ENCODE assay signal across 7 cellular contexts in the genomic region with DNA sequence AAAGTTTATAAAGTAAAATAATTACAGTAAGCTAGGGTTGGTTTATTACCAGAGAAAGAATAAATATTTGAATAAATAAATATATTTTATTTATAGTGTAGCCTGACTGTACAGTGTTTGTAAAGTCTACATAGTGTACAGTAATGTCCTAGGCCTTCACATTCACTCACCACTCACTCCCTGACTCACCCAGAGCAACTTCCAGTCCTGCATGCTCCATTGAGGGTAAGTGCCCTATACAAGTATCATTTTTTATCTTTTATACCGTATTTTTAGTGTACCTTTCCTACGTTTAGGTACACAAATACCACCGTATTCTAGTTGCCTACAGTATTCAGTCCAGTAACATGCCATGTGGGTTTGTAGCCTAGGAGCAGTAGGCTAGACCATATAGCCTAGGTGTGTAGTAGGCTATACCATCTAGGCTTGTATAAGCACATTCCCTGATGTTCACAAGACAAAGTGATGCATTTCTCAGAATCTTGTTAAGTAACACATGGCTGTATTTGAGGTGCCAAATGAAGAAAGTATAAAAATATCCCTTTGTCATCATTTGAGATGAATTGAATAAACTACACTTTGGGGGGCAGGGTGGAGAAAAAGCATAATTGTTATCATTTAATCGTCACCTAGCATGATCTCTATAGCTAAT. TPM values are rescaled to one million over a fixed set of nuclear protein-coding genes. Genes with fewer than 3 reads are reported as not detected.
DNase-seq lines count a peak whose midpoint lies in the region; ATAC-seq and TF ChIP-seq lines count a peak whose summit lies in the region.

No MANE protein-coding gene starts in this region.

- peaks cover 0 to 9% (median 0%) of the 10 kb centered on the region in 3 donors for H3K4me1 Mint-ChIP-seq in T-cell

- H3K4me3 Mint-ChIP-seq in T-cell, result peak overlapping the region; percentile 62 to 78 (median 75)

- ATAC-seq in T-cell (replicated peaks in 1 of 4) (no peak), gastroesophageal sphincter (no peak), GM19455 (IDR thresholded peaks at IDR 0.05; ENCODE audit: unreplicated experiment) (no peak), HG03342 (IDR thresholded peaks at IDR 0.05; ENCODE audit: unreplicated experiment) (no peak)

- DNase-seq in T-cell (no peak), NCI-H2029 (lab: John Stamatoyannopoulos, UW) (no peak)

- no peak overlapping the region for H3K27ac ChIP-seq in HEK293 (ENCODE audit: extremely low read depth, low read depth, low read length)
- H3K27ac ChIP-seq in gastroesophageal sphincter, result no peak overlapping the region
- no peak overlapping the region for H3K27ac ChIP-seq in skin epidermis

- no peaks in the 10 kb centered on the region for H3K9me3 Mint-ChIP-seq in T-cell

- WGBS in gastroesophageal sphincter (ENCODE audit: low coverage in 1 of 2), 2 donors, result 29 to 45% methylated on average over 2 to 4 of the region's 4 CpGs

- TF ChIP-seq CTCF in HEK293 (tag by site-specific recombination; IDR thresholded peaks at IDR 0.05), result no peak
- no peak for TF ChIP-seq CTCF in gastroesophageal sphincter (IDR thresholded peaks at IDR 0.05)

- H3K9me3 ChIP-seq in HEK293 (ENCODE audit: control insufficient read depth, insufficient read depth, low read depth, low read length), result no peaks in the 10 kb centered on the region
- no peaks in the 10 kb centered on the region for H3K9me3 ChIP-seq in gastroesophageal sphincter

- POLR2A ChIA-PET in HEK293 (lab: Yijun Ruan, JAX), result no interaction called here
- POLR2A ChIA-PET in T-cell (lab: Charles Lee), result interaction anchor here (0.6 to 0.7 kb wide), 3 partner anchors 16 to 229 kb away, joined by 3 to 8 read pairs (median 3); no protein-coding TSS in a partner anchor

- no peak for TF ChIP-seq POLR2A in gastroesophageal sphincter (IDR thresholded peaks at IDR 0.05)

- H3K27me3 ChIP-seq in gastroesophageal sphincter, result no peaks in the 10 kb centered on the region

- CTCF ChIA-PET in HEK293 (lab: Yijun Ruan, JAX), result interaction anchor here (0.6 to 3.9 kb wide), 15 partner anchors 9 to 332 kb away, joined by 3 to 29 read pairs (median 4); a partner anchor contains a TSS
- CTCF ChIA-PET in T-cell (lab: Charles Lee), result interaction anchor here (0.6 to 2.3 kb wide), 16 partner anchors 12 to 1625 kb away, joined by 3 to 29 read pairs (median 6); a partner anchor contains a TSS

- no peaks in the 10 kb centered on the region for H3K27me3 Mint-ChIP-seq in T-cell

- H3K36me3 ChIP-seq in HEK293 (ENCODE audit: control insufficient read depth in 2 of 2, insufficient read depth in 1 of 2, low read length in 2 of 2) (no peaks in the 10 kb centered on the region), gastroesophageal sphincter (no peaks in the 10 kb centered on the region)

- no peak overlapping the region for H3K4me3 ChIP-seq in HEK293 (ENCODE audit: low read depth, low read length)
- peak overlapping the region; percentile 44 for H3K4me3 ChIP-seq in gastroesophageal sphincter
- H3K4me3 ChIP-seq in skin epidermis, result peak overlapping the region in 4 of 7 experiments; percentile 32 to 44 (median 38)

- no peaks in the 10 kb centered on the region for H3K36me3 Mint-ChIP-seq in T-cell

- no peaks in the 10 kb centered on the region for H3K4me1 ChIP-seq in HEK293 (ENCODE audit: control insufficient read depth, insufficient read depth, low read length)
- peaks cover 0 to 10% (median 0%) of the 10 kb centered on the region in 3 donors for H3K4me1 ChIP-seq in gastroesophageal sphincter

- TF ChIP-seq EP300 in gastroesophageal sphincter (IDR thresholded peaks at IDR 0.05), result no peak

- no peak overlapping the region for H3K27ac Mint-ChIP-seq in T-cell

TF ChIP-seq in HEK293, 187 proteins besides CTCF, POLR2A, EP300 and RAD21:
- TF ChIP-seq ZBTB48 (tag by site-specific recombination; IDR thresholded peaks at IDR 0.05) (no peak), ZNF629 (tag by site-specific recombination; IDR thresholded peaks at IDR 0.05) (no peak), SP3 (tag by site-specific recombination; IDR thresholded peaks at IDR 0.05) (no peak), ZNF292 (tag by site-specific recombination; IDR thresholded peaks at IDR 0.05; ENCODE audit: borderline replicate concordance, low read depth) (no peak)
- TF ChIP-seq, protein P1, sequence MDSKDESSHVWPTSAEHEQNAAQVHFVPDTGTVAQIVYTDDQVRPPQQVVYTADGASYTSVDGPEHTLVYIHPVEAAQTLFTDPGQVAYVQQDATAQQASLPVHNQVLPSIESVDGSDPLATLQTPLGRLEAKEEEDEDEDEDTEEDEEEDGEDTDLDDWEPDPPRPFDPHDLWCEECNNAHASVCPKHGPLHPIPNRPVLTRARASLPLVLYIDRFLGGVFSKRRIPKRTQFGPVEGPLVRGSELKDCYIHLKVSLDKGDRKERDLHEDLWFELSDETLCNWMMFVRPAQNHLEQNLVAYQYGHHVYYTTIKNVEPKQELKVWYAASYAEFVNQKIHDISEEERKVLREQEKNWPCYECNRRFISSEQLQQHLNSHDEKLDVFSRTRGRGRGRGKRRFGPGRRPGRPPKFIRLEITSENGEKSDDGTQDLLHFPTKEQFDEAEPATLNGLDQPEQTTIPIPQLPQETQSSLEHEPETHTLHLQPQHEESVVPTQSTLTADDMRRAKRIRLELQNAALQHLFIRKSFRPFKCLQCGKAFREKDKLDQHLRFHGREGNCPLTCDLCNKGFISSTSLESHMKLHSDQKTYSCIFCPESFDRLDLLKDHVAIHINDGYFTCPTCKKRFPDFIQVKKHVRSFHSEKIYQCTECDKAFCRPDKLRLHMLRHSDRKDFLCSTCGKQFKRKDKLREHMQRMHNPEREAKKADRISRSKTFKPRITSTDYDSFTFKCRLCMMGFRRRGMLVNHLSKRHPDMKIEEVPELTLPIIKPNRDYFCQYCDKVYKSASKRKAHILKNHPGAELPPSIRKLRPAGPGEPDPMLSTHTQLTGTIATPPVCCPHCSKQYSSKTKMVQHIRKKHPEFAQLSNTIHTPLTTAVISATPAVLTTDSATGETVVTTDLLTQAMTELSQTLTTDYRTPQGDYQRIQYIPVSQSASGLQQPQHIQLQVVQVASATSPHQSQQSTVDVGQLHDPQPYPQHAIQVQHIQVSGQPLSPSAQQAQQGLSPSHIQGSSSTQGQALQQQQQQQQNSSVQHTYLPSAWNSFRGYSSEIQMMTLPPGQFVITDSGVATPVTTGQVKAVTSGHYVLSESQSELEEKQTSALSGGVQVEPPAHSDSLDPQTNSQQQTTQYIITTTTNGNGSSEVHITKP (tag by site-specific recombination; IDR thresholded peaks at IDR 0.05), result peak; percentile 85

RNA-seq across cellular contexts. Expression of a gene that starts 14.7 kb away (rescaled TPM):
- total RNA-seq in T-cell (10 to 100 TPM in 2 of 5 donors, 1 to 10 TPM in 3; 8.5 to 11.8 (median 9.8) TPM), gastroesophageal sphincter (10 to 100 TPM in 3 of 4 donors, 1 to 10 TPM in 1; 9.1 to 17.6 (median 13.0) TPM)
